Comparison of ENCODE assay signal across 1 cellular context in the genomic region with DNA sequence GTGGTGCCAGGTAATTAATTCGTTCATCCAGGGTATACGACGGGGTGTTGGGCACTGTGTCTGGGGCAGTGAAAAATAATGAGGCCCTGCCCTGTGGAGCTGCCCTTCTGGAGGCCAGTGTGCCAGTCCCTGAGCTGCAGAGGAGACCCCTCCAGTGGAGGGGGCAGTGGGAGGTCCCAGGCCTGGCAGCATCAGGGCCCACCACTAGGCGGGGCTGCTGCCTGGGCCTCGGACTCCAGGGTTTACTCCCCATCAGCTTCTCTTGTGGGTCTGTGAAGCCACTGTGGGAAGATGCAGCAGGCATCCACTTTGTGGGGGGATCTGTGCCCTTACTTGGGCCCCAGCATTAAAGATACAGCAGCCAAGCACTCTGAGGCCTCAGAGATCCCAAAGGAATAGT.
TF ChIP-seq lines count a peak whose summit lies in the region.

No MANE protein-coding gene starts in this region.

TF ChIP-seq in IMR-90, 13 proteins besides CTCF, POLR2A, EP300 and RAD21 (continued from another document):
- TF ChIP-seq RCOR1 (IDR thresholded peaks at IDR 0.05; ENCODE audit: insufficient replicate concordance, low read length): no peak
- TF ChIP-seq BHLHE40 (IDR thresholded peaks at IDR 0.05; ENCODE audit: low read depth, low read length): no peak
- TF ChIP-seq CEBPB (IDR thresholded peaks at IDR 0.05; ENCODE audit: low read depth, low read length): no peak
- TF ChIP-seq SMC3 (IDR thresholded peaks at IDR 0.05; ENCODE audit: low read depth, low read length): no peak
- TF ChIP-seq MAZ (IDR thresholded peaks at IDR 0.05; ENCODE audit: borderline replicate concordance, low read depth, low read length): no peak
- no peak for TF ChIP-seq MAFK (IDR thresholded peaks at IDR 0.05; ENCODE audit: low read depth, low read length)
- TF ChIP-seq MXI1 (IDR thresholded peaks at IDR 0.05; ENCODE audit: borderline replicate concordance, low read depth, low read length): no peak
- TF ChIP-seq, protein P1, sequence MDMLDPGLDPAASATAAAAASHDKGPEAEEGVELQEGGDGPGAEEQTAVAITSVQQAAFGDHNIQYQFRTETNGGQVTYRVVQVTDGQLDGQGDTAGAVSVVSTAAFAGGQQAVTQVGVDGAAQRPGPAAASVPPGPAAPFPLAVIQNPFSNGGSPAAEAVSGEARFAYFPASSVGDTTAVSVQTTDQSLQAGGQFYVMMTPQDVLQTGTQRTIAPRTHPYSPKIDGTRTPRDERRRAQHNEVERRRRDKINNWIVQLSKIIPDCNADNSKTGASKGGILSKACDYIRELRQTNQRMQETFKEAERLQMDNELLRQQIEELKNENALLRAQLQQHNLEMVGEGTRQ (IDR thresholded peaks at IDR 0.05; ENCODE audit: low read depth, low read length): no peak
- TF ChIP-seq NFE2L2 (IDR thresholded peaks at IDR 0.05; ENCODE audit: low read depth, low read length): no peak
- TF ChIP-seq, protein P2, sequence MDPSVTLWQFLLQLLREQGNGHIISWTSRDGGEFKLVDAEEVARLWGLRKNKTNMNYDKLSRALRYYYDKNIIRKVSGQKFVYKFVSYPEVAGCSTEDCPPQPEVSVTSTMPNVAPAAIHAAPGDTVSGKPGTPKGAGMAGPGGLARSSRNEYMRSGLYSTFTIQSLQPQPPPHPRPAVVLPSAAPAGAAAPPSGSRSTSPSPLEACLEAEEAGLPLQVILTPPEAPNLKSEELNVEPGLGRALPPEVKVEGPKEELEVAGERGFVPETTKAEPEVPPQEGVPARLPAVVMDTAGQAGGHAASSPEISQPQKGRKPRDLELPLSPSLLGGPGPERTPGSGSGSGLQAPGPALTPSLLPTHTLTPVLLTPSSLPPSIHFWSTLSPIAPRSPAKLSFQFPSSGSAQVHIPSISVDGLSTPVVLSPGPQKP (IDR thresholded peaks at IDR 0.05; ENCODE audit: borderline replicate concordance, low read depth, low read length): no peak
- TF ChIP-seq FOS (IDR thresholded peaks at IDR 0.05; ENCODE audit: low read depth, low read length): no peak
- TF ChIP-seq RFX5 (IDR thresholded peaks at IDR 0.05; ENCODE audit: low read depth, low read length): no peak
